ENCODE assay signal across 16 cellular contexts in the genomic region with DNA sequence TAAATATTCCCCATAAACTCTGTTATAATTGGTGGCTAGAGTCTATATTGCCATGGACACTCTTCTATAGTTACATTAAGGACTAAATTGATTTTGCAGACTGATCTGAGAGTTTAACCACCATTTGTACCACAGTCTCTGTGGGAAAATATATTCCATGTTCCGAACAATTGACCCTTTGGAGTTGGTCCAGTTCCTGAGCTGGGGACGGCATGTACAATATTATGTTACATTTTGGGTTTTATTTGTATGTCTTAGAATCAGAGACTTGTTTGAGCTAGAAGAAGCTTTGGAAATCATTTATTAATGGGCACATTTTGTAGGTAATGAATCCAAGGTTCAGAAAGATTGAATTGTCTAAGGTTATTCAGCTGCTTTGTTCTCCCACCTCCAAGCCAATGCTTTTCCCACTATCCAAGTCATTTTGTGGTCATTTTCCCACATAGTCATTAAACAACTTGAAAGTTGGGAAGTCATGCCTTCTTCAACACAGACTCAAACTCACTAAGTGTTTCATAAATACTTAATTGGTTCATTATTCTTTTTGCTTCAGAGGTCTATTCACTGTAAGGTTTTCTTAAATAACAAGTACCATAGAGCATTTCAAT. TPM values are rescaled to one million over a fixed set of nuclear protein-coding genes. Genes with fewer than 3 reads are reported as not detected.
DNase-seq lines count a peak whose midpoint lies in the region; ATAC-seq and TF ChIP-seq lines count a peak whose summit lies in the region.
"Had no signal": no experiment of that assay in that cellular context is flagged by ENCODE, and none has a peak within 500 bp of the region (broad histone marks: within the 10 kb centered on the region; RNA-seq: fewer than 3 reads in every experiment).

No MANE protein-coding gene starts in this region.

- H3K4me1 Mint-ChIP-seq in T-helper 17 cell: peaks cover 27% of the 10 kb centered on the region

- H3K4me3 ChIP-seq in coronary artery (no peak overlapping the region), psoas muscle (no peak overlapping the region), uterus (no peak overlapping the region), HAP-1 (no peak overlapping the region)
- H3K4me3 ChIP-seq: Peyer's patch had no signal

- H3K36me3 ChIP-seq in psoas muscle (ENCODE audit: insufficient read depth in 1 of 2, low read depth in 1 of 2): no peaks in the 10 kb centered on the region
- H3K36me3 ChIP-seq in uterus: no peaks in the 10 kb centered on the region
- H3K36me3 ChIP-seq in HAP-1 (replicated peaks): no peaks in the 10 kb centered on the region
- H3K36me3 ChIP-seq: Peyer's patch had no signal

- DNase-seq in T-helper 17 cell (no peak), coronary artery (ENCODE audit: low spot score) (no peak), psoas muscle (no peak), uterus (no peak), NOMO-1 (lab: John Stamatoyannopoulos, UW; ENCODE audit: unreplicated experiment in 2 of 2) (no peak), HAP-1 (ENCODE audit: low spot score in 2 of 2) (no peak), putamen (ENCODE audit: low spot score) (no peak)
- DNase-seq: CD8-positive, alpha-beta memory T cell; KG1; MM.1S; NCI-H1105; NCI-H1694 treated with DMSO at 0.1 percent for 48 hours; NCI-H446 treated with DMSO at 0.1 percent for 48 hours; NCI-H774; Peyer's patch; SHP77 had no signal

- peaks cover under 1% of the 10 kb centered on the region for H3K36me3 Mint-ChIP-seq in T-helper 17 cell (ENCODE audit: low read depth)

- H3K27me3 ChIP-seq in psoas muscle (ENCODE audit: insufficient read depth in 3 of 3, low read length in 2 of 3) (no peaks in the 10 kb centered on the region), uterus (no peaks in the 10 kb centered on the region), HAP-1 (ENCODE audit: low read depth) (no peaks in the 10 kb centered on the region)
- H3K27me3 ChIP-seq: Peyer's patch had no signal

- H3K4me3 Mint-ChIP-seq in T-helper 17 cell: no peak overlapping the region

- TF ChIP-seq POLR2A in uterus (IDR thresholded peaks at IDR 0.05): no peak

- TF ChIP-seq CTCF in coronary artery (IDR thresholded peaks at IDR 0.05) (no peak), psoas muscle (IDR thresholded peaks at IDR 0.05) (no peak), uterus (IDR thresholded peaks at IDR 0.05) (no peak)

- no peaks in the 10 kb centered on the region for H3K27me3 Mint-ChIP-seq in T-helper 17 cell
- H3K27me3 Mint-ChIP-seq: CD8-positive, alpha-beta memory T cell had no signal

- H3K27ac Mint-ChIP-seq in T-helper 17 cell: peak overlapping the region; percentile 96

- 15 to 32% (median 21%) methylated on average over 2 of the region's 2 CpGs for WGBS in psoas muscle, 3 donors

- peaks cover 38% of the 10 kb centered on the region for H3K4me1 ChIP-seq in psoas muscle
- peaks cover 0 to 6% of the 10 kb centered on the region in 2 donors for H3K4me1 ChIP-seq in uterus
- peaks cover 9% of the 10 kb centered on the region for H3K4me1 ChIP-seq in HAP-1

- H3K9me3 ChIP-seq in T-helper 17 cell (ENCODE audit: control insufficient read depth, low read length, poor library complexity, severe bottlenecking): no peaks in the 10 kb centered on the region
- H3K9me3 ChIP-seq in psoas muscle: no peaks in the 10 kb centered on the region
- H3K9me3 ChIP-seq in uterus: no peaks in the 10 kb centered on the region
- no peaks in the 10 kb centered on the region for H3K9me3 ChIP-seq in HAP-1
- H3K9me3 ChIP-seq: Peyer's patch had no signal

- in situ Hi-C loops in HAP-1 (cut with MboI; ENCODE audit: low sequenced_read_pairs): no loop called here

- H3K27ac ChIP-seq in coronary artery (peak overlapping the region; percentile 96 to 100), psoas muscle (peak overlapping the region; percentile 41), uterus (peak overlapping the region; percentile 6 to 56)
- H3K27ac ChIP-seq: Peyer's patch had no signal

- ATAC-seq in T-helper 17 cell (no peak), psoas muscle (no peak)

- intact Hi-C loops in psoas muscle (cut with DNase I): no loop called here
- intact Hi-C loops in uterus (cut with DNase I; ENCODE audit: low total_unique reads): no loop called here

RNA-seq across cellular contexts. Expression of a gene that starts 5.0 kb away (rescaled TPM):
- 100 to 1,000 TPM; 309 to 313 TPM for total RNA-seq in T-helper 17 cell
- 100 to 1,000 TPM; 448 to 628 (median 556) TPM for total RNA-seq in psoas muscle
- polyA plus RNA-seq in psoas muscle: 100 to 1,000 TPM; 191 to 373 (median 226) TPM
- total RNA-seq in uterus: 100 to 1,000 TPM; 366 to 610 (median 470) TPM

Comparison
In these comparisons a context has a peak if more than half of its experiments do, and no peak if none do; other contexts are left out.
1. H3K27ac ChIP-seq: peak in every context shown above with its lines; median percentile 98 in coronary artery; 41 in psoas muscle; 31 in uterus.